Comparison of ENCODE assay signal across 13 cellular contexts in genomic region chr11:2943711-2944118, GRCh38. TPM values are rescaled to one million over a fixed set of nuclear protein-coding genes. Genes with fewer than 3 reads are reported as not detected.
DNase-seq lines count a peak whose midpoint lies in the region; ATAC-seq and TF ChIP-seq lines count a peak whose summit lies in the region.
"Had no signal": no experiment of that assay in that cellular context is flagged by ENCODE, and none has a peak within 500 bp of the region (broad histone marks: within the 10 kb centered on the region; RNA-seq: fewer than 3 reads in every experiment).

No MANE protein-coding gene starts in this region.

- H3K9me3 ChIP-seq in CD4-positive, alpha-beta T cell (ENCODE audit: control insufficient read depth, low read length): peaks cover 6% of the 10 kb centered on the region
- H3K9me3 ChIP-seq in lower lobe of right lung: no peaks in the 10 kb centered on the region
- H3K9me3 ChIP-seq: testis had no signal

- H3K4me3 Mint-ChIP-seq in CD4-positive, alpha-beta T cell: no peak overlapping the region

- no peaks in the 10 kb centered on the region for H3K27me3 ChIP-seq in CD4-positive, alpha-beta T cell (ENCODE audit: control insufficient read depth, insufficient read depth, low read length)
- H3K27me3 ChIP-seq in lower lobe of right lung (ENCODE audit: low read depth): no peaks in the 10 kb centered on the region
- H3K27me3 ChIP-seq: testis had no signal

- peaks cover 44% of the 10 kb centered on the region for H3K4me1 ChIP-seq in lower lobe of right lung

- no peak overlapping the region for H3K27ac ChIP-seq in CD4-positive, alpha-beta T cell (ENCODE audit: low read depth, low read length)
- no peak overlapping the region for H3K27ac ChIP-seq in lower lobe of right lung
- H3K27ac ChIP-seq in substantia nigra (ENCODE audit: low read depth, low read length, poor library complexity, severe bottlenecking): no peak overlapping the region
- H3K27ac ChIP-seq: testis had no signal

- intact Hi-C loops in CD4-positive, alpha-beta T cell (cut with DNase I, micrococcal nuclease): no loop called here
- intact Hi-C loops in lower lobe of right lung (cut with DNase I): no loop called here

- POLR2A ChIA-PET in CD4-positive, alpha-beta T cell (lab: Charles Lee): interaction anchor here (1.4 kb wide), 1 partner anchor 51 kb away, joined by 3 read pairs; no protein-coding TSS in a partner anchor

- H3K27ac Mint-ChIP-seq in CD4-positive, alpha-beta T cell: peak overlapping the region; percentile 36
- peak overlapping the region; percentile 50 to 72 for H3K27ac Mint-ChIP-seq in activated naive CD4-positive, alpha-beta T cell treated with anti-CD3 and anti-CD28 coated beads, Interleukin-2, amount 50 U/mL, for 72 hours

- DNase-seq in CD4-positive, alpha-beta T cell: peak in 2 of 10 experiments; percentile 31 to 39
- DNase-seq in DMS53 treated with DMSO at 0.1 percent for 48 hours (lab: John Stamatoyannopoulos, UW; ENCODE audit: unreplicated experiment): peak; percentile 91
- peak in 1 of 2 donors; percentile 56 for DNase-seq in activated naive CD4-positive, alpha-beta T cell treated with anti-CD3 and anti-CD28 coated beads, Interleukin-2, amount 50 U/mL, for 72 hours (ENCODE audit: low spot score in 2 of 2)
- DNase-seq in lower lobe of right lung: peak; percentile 79
- DNase-seq in substantia nigra (lab: John Stamatoyannopoulos, UW): no peak
- DNase-seq: activated CD4-positive, CD25-positive, alpha-beta regulatory T cell treated with anti-CD3 and anti-CD28 coated beads, Interleukin-2, amount 50 U/mL, for 72 hours; NCI-H1930; SIG-M5; stimulated activated CD4-positive, alpha-beta T cell treated with anti-CD3 and anti-CD28 coated beads, Interleukin-4, amount 100 ng/mL, for 4 hours; testis had no signal

- H3K36me3 ChIP-seq in lower lobe of right lung: peaks cover 40% of the 10 kb centered on the region

- H3K4me1 Mint-ChIP-seq in CD4-positive, alpha-beta T cell (ENCODE audit: low read depth): peaks cover 50% of the 10 kb centered on the region

- no peak for TF ChIP-seq CTCF in CD4-positive, alpha-beta T cell (IDR thresholded peaks at IDR 0.05)
- TF ChIP-seq CTCF in lower lobe of right lung (IDR thresholded peaks at IDR 0.05): no peak

- peaks cover 43% of the 10 kb centered on the region for H3K36me3 Mint-ChIP-seq in CD4-positive, alpha-beta T cell (ENCODE audit: low read depth)
- peaks cover 12 to 21% of the 10 kb centered on the region in 2 donors for H3K36me3 Mint-ChIP-seq in activated naive CD4-positive, alpha-beta T cell treated with anti-CD3 and anti-CD28 coated beads, Interleukin-2, amount 50 U/mL, for 72 hours

- ATAC-seq in CD4-positive, alpha-beta T cell (ENCODE audit: poor library complexity): peak; percentile 31
- peak in 1 of 2 donors; percentile 3 for ATAC-seq in activated naive CD4-positive, alpha-beta T cell treated with anti-CD3 and anti-CD28 coated beads, Interleukin-2, amount 50 U/mL, for 72 hours
- peak; percentile 39 to 52 for ATAC-seq in lower lobe of right lung
- ATAC-seq in GM19023 (IDR thresholded peaks at IDR 0.05; ENCODE audit: unreplicated experiment): no peak
- ATAC-seq in GM21381 (IDR thresholded peaks at IDR 0.05; ENCODE audit: unreplicated experiment): no peak
- ATAC-seq in GM21529 (IDR thresholded peaks at IDR 0.05; ENCODE audit: unreplicated experiment): no peak

- no peaks in the 10 kb centered on the region for H3K27me3 Mint-ChIP-seq in CD4-positive, alpha-beta T cell

- no peak overlapping the region for H3K4me3 ChIP-seq in lower lobe of right lung
- H3K4me3 ChIP-seq: testis had no signal

- CTCF ChIA-PET in CD4-positive, alpha-beta T cell (lab: Charles Lee): interaction anchor here (0.6 kb wide), 1 partner anchor 19 kb away, joined by 3 read pairs; no protein-coding TSS in a partner anchor

- H3K9me3 Mint-ChIP-seq in CD4-positive, alpha-beta T cell: peaks cover 1% of the 10 kb centered on the region
- H3K9me3 Mint-ChIP-seq in activated naive CD4-positive, alpha-beta T cell treated with anti-CD3 and anti-CD28 coated beads, Interleukin-2, amount 50 U/mL, for 72 hours: peaks cover 5 to 10% of the 10 kb centered on the region in 2 donors

RNA-seq across cellular contexts. Expression of gene PHLDA2, which starts 14.5 kb away (rescaled TPM):
- 1 to 10 TPM; 1.1 to 1.3 TPM for total RNA-seq in CD4-positive, alpha-beta T cell
- total RNA-seq in activated naive CD4-positive, alpha-beta T cell treated with anti-CD3 and anti-CD28 coated beads, Interleukin-2, amount 50 U/mL, for 72 hours: 1 to 10 TPM; 3.6 to 5.9 TPM
- total RNA-seq in lower lobe of right lung: 7.2 TPM

RNA-seq across cellular contexts. Expression of gene NAP1L4, which starts 48.4 kb away (rescaled TPM):
- total RNA-seq in CD4-positive, alpha-beta T cell: 100 to 1,000 TPM; 262 to 285 TPM
- total RNA-seq in activated naive CD4-positive, alpha-beta T cell treated with anti-CD3 and anti-CD28 coated beads, Interleukin-2, amount 50 U/mL, for 72 hours: 100 to 1,000 TPM; 287 to 318 TPM
- total RNA-seq in lower lobe of right lung: 96.8 TPM

RNA-seq across cellular contexts. Expression of gene CDKN1C, which starts 58.1 kb away (rescaled TPM):
- 1 to 10 TPM; 1.9 to 2.5 TPM for total RNA-seq in CD4-positive, alpha-beta T cell
- 1 to 10 TPM; 1.5 to 1.8 TPM for total RNA-seq in activated naive CD4-positive, alpha-beta T cell treated with anti-CD3 and anti-CD28 coated beads, Interleukin-2, amount 50 U/mL, for 72 hours
- 39.5 TPM for total RNA-seq in lower lobe of right lung

Comparison
In these comparisons a context has a peak if more than half of its experiments do, and no peak if none do; other contexts are left out.
1. ATAC-seq: peak in CD4-positive, alpha-beta T cell (single experiment) and lower lobe of right lung (2 of 2); none in GM19023 (single experiment), GM21381 (single experiment) and GM21529 (single experiment).
2. DNase-seq: peak in DMS53 treated with DMSO at 0.1 percent for 48 hours (single experiment) and lower lobe of right lung (single experiment); none in substantia nigra (0 of 49).
3. RNA of gene CDKN1C, which starts 58.1 kb away (total RNA-seq): 39.5 TPM in lower lobe of right lung (single experiment); 1.9 to 2.5 TPM in CD4-positive, alpha-beta T cell and 1.5 to 1.8 TPM in activated naive CD4-positive, alpha-beta T cell treated with anti-CD3 and anti-CD28 coated beads, Interleukin-2, amount 50 U/mL, for 72 hours; every median in the first group is over 10 times any median in the second.